In genomic region chr15:59570364-59570763, GRCh38 we compare ENCODE assay signal across 22 cellular contexts. TPM values are rescaled to one million over a fixed set of nuclear protein-coding genes. Genes with fewer than 3 reads are reported as not detected.
DNase-seq lines count a peak whose midpoint lies in the region; ATAC-seq, FAIRE-seq and TF ChIP-seq lines count a peak whose summit lies in the region.
"Had no signal": no experiment of that assay in that cellular context is flagged by ENCODE, and none has a peak within 500 bp of the region (broad histone marks: within the 10 kb centered on the region; RNA-seq: fewer than 3 reads in every experiment).

No MANE protein-coding gene starts in this region.

- H3K9me3 Mint-ChIP-seq in Caco-2 (ENCODE audit: unreplicated experiment): no peaks in the 10 kb centered on the region

- intact Hi-C loops in Caco-2 (cut with micrococcal nuclease; ENCODE audit: unreplicated experiment) (loop anchor here (1.0 kb wide), 1 partner anchor 16 kb away; no protein-coding TSS in a partner anchor), mucosa of descending colon (cut with DNase I, micrococcal nuclease) (no loop called here)

- FAIRE-seq in bronchial epithelial cell (lab: Jason Lieb, UNC) (peak; percentile 96), RCC 7860 (lab: Jason Lieb, UNC) (no peak)

- H3K4me1 ChIP-seq in Caco-2: peaks cover 5% of the 10 kb centered on the region
- peaks cover 37% of the 10 kb centered on the region for H3K4me1 ChIP-seq in mucosa of descending colon (ENCODE audit: low read depth)
- H3K4me1 ChIP-seq: lower lobe of right lung had no signal

- H3K36me3 ChIP-seq in Caco-2 (ENCODE audit: control insufficient read depth, insufficient read depth, low read length) (no peaks in the 10 kb centered on the region), bronchial epithelial cell (ENCODE audit: control insufficient read depth, insufficient read depth, low read length) (no peaks in the 10 kb centered on the region), mucosa of descending colon (ENCODE audit: low read depth) (no peaks in the 10 kb centered on the region)
- H3K36me3 ChIP-seq: brain microvascular endothelial cell, lower lobe of right lung had no signal

- peaks cover 4% of the 10 kb centered on the region; the same call in 1 of the 2 replicates for H3K9me3 ChIP-seq in Caco-2
- no peaks in the 10 kb centered on the region for H3K9me3 ChIP-seq in mucosa of descending colon

- H3K4me3 ChIP-seq in Caco-2 (ENCODE audit: low read depth, low read length) (no peak overlapping the region), bronchial epithelial cell (ENCODE audit: low read depth, low read length) (no peak overlapping the region), mucosa of descending colon (no peak overlapping the region)
- H3K4me3 ChIP-seq: lower lobe of right lung had no signal

- POLR2A ChIA-PET in Caco-2 (lab: Charles Lee): no interaction called here

- CTCF ChIA-PET in Caco-2 (lab: Charles Lee): no interaction called here

- no TSS peak for BruUV-seq in Caco-2 (replicated peaks; lab: Mats Ljungman, UMichigan)

- ATAC-seq in mucosa of descending colon (peak; percentile 87), HG02571 (IDR thresholded peaks at IDR 0.05; ENCODE audit: unreplicated experiment) (no peak), GM18511 (IDR thresholded peaks at IDR 0.05; ENCODE audit: unreplicated experiment) (no peak)
- ATAC-seq: lower lobe of right lung had no signal

- H3K27me3 ChIP-seq in Caco-2 (replicated peaks; ENCODE audit: control insufficient read depth, insufficient read depth, low read length) (no peaks in the 10 kb centered on the region), bronchial epithelial cell (ENCODE audit: control insufficient read depth, insufficient read depth, low read length) (no peaks in the 10 kb centered on the region)
- H3K27me3 ChIP-seq: brain microvascular endothelial cell had no signal

- H3K4me1 Mint-ChIP-seq in Caco-2 (ENCODE audit: low read depth, unreplicated experiment): peaks cover 14% of the 10 kb centered on the region
- H3K4me1 Mint-ChIP-seq: CD14-positive monocyte had no signal

- DNase-seq in Caco-2 (peak in 1 of 2 experiments; percentile 7), NCI-H526 (lab: John Stamatoyannopoulos, UW) (peak; percentile 38 to 45), bronchial epithelial cell (ENCODE audit: low read depth) (peak; percentile 98), mucosa of descending colon (peak in 1 of 3 donors; percentile 77), substantia nigra (lab: John Stamatoyannopoulos, UW) (no peak), RCC 7860 (ENCODE audit: low spot score) (no peak)
- DNase-seq: activated CD4-positive, CD25-positive, alpha-beta regulatory T cell treated with anti-CD3 and anti-CD28 coated beads, Interleukin-2, amount 50 U/mL, for 72 hours; activated naive CD8-positive, alpha-beta T cell treated with anti-CD3 and anti-CD28 coated beads, Interleukin-2, amount 10 ng/mL, durations not matched to agents 7 days and 5 days; brain microvascular endothelial cell; cortex of kidney; DMS153; lower lobe of right lung; NCI-H1092 treated with DMSO at 0.1 percent for 48 hours; NCI-H2081 treated with DMSO at 0.1 percent for 48 hours; occipital lobe; Right ventricle myocardium superior; SW 1271 had no signal

- H3K36me3 Mint-ChIP-seq in Caco-2 (ENCODE audit: insufficient read depth, unreplicated experiment): no peaks in the 10 kb centered on the region
- H3K36me3 Mint-ChIP-seq: activated naive CD8-positive, alpha-beta T cell treated with anti-CD3 and anti-CD28 coated beads, Interleukin-2, amount 10 ng/mL, durations not matched to agents 7 days and 5 days; CD14-positive monocyte had no signal

- TF ChIP-seq CTCF in Caco-2 (IDR thresholded peaks at IDR 0.05; ENCODE audit: insufficient read depth in 1 of 2, low read depth in 1 of 2, low read length in 1 of 2, severe bottlenecking in 1 of 2, unreplicated experiment in 1 of 2) (no peak), bronchial epithelial cell (IDR thresholded peaks at IDR 0.05; ENCODE audit: insufficient read depth, low read length, severe bottlenecking) (no peak), mucosa of descending colon (IDR thresholded peaks at IDR 0.05) (no peak)

- H3K27ac ChIP-seq in substantia nigra (ENCODE audit: low read depth, low read length, poor library complexity, severe bottlenecking): no peak overlapping the region
- H3K27ac ChIP-seq: brain microvascular endothelial cell, KMS-11, lower lobe of right lung had no signal

- H3K27ac Mint-ChIP-seq in Caco-2 (ENCODE audit: unreplicated experiment): peak overlapping the region; percentile 9
- H3K27ac Mint-ChIP-seq: activated naive CD8-positive, alpha-beta T cell treated with anti-CD3 and anti-CD28 coated beads, Interleukin-2, amount 10 ng/mL, durations not matched to agents 7 days and 5 days; CD14-positive monocyte had no signal

- H3K4me3 Mint-ChIP-seq in Caco-2 (ENCODE audit: unreplicated experiment): no peak overlapping the region
- H3K4me3 Mint-ChIP-seq: activated naive CD8-positive, alpha-beta T cell treated with anti-CD3 and anti-CD28 coated beads, Interleukin-2, amount 10 ng/mL, durations not matched to agents 7 days and 5 days; CD14-positive monocyte had no signal

- H3K27me3 Mint-ChIP-seq in Caco-2 (ENCODE audit: insufficient read depth, unreplicated experiment): no peaks in the 10 kb centered on the region

RNA-seq across cellular contexts. Expression of gene GCNT3, which starts 41.2 kb away (rescaled TPM):
- 1.9 and 2.5 TPM in 2 replicates for total RNA-seq in Caco-2 (2022)
- 8.2 and 37.5 TPM in 2 replicates for total RNA-seq in bronchial epithelial cell
- 100 to 1,000 TPM; 239 to 506 (median 426) TPM for total RNA-seq in mucosa of descending colon
- total RNA-seq: activated naive CD8-positive, alpha-beta T cell treated with anti-CD3 and anti-CD28 coated beads, Interleukin-2, amount 10 ng/mL, durations not matched to agents 7 days and 5 days; occipital lobe; Right ventricle myocardium superior; subcutaneous adipose tissue had no signal

Comparison
In these comparisons a context has a peak if more than half of its experiments do, and no peak if none do; other contexts are left out.
1. DNase-seq: peak in NCI-H526 (2 of 2) and bronchial epithelial cell (single experiment); none in substantia nigra (0 of 49) and RCC 7860 (single experiment).